9 cellular contexts compared by ENCODE assay signal in genomic region chr10:104300002-104300735, GRCh38. TPM values are rescaled to one million over a fixed set of nuclear protein-coding genes. Genes with fewer than 3 reads are reported as not detected.
DNase-seq lines count a peak whose midpoint lies in the region; ATAC-seq and TF ChIP-seq lines count a peak whose summit lies in the region.
"Had no signal": no experiment of that assay in that cellular context is flagged by ENCODE, and none has a peak within 500 bp of the region (broad histone marks: within the 10 kb centered on the region; RNA-seq: fewer than 3 reads in every experiment).

No MANE protein-coding gene starts in this region.

- H3K27ac ChIP-seq in layer of hippocampus (ENCODE audit: low read depth, low read length) = peak overlapping the region; percentile 23
- H3K27ac ChIP-seq in stomach = peak overlapping the region; percentile 39 to 87 (median 74)

- intact Hi-C loops in stomach (cut with DNase I; ENCODE audit: low total_unique reads) = no loop called here

- TF ChIP-seq EP300 in stomach (IDR thresholded peaks at IDR 0.05) = peak; percentile 77

- in situ Hi-C loops in astrocyte of the cerebellum (cut with HindIII; ENCODE audit: low sequenced_read_pairs) = loop anchor here (5.0 kb wide), 1 partner anchor 42 kb away; no protein-coding TSS in a partner anchor

- TF ChIP-seq CTCF in astrocyte of the cerebellum (IDR thresholded peaks at IDR 0.05; ENCODE audit: low read depth, low read length, missing control alignments) (no peak), stomach (IDR thresholded peaks at IDR 0.05) (no peak)

- peaks cover 0 to 42% (median 21%) of the 10 kb centered on the region in 4 donors for H3K4me1 ChIP-seq in stomach

- no peaks in the 10 kb centered on the region for H3K36me3 ChIP-seq in stomach

- no peak for ATAC-seq in HG02840 (IDR thresholded peaks at IDR 0.05; ENCODE audit: low FRiP score, unreplicated experiment)
- ATAC-seq: Panc1 had no signal

- H3K9me3 ChIP-seq in stomach = no peaks in the 10 kb centered on the region

- no peak for TF ChIP-seq POLR2A in stomach (IDR thresholded peaks at IDR 0.05)

- peak; percentile 38 for DNase-seq in HS-27A (ENCODE audit: low read depth)
- peak; percentile 96 for DNase-seq in astrocyte of the cerebellum (ENCODE audit: low read depth)
- DNase-seq in stomach = no peak
- DNase-seq in NCI-H1105 treated with DMSO at 0.1 percent for 48 hours (lab: John Stamatoyannopoulos, UW) = no peak
- DNase-seq in activated gamma-delta T cell treated with Interleukin-2 at 50 U/mL for 16 hours = no peak
- DNase-seq in NCI-H524 treated with DMSO at 0.1 percent for 48 hours (lab: John Stamatoyannopoulos, UW) = no peak

- H3K4me3 ChIP-seq in astrocyte of the cerebellum (ENCODE audit: low read depth, low read length) (no peak overlapping the region), stomach (no peak overlapping the region)

- WGBS in stomach, 5 donors = 72 to 84% (median 76%) methylated on average over 12 of the region's 12 CpGs

- no peaks in the 10 kb centered on the region for H3K27me3 ChIP-seq in layer of hippocampus (ENCODE audit: control insufficient read depth, insufficient read depth, low read length)
- H3K27me3 ChIP-seq in stomach = no peaks in the 10 kb centered on the region

RNA-seq across cellular contexts. Expression of gene GSTO2, which starts 31.2 kb away (rescaled TPM):
- total RNA-seq in stomach = 10 to 100 TPM in 1 of 5 donors, 1 to 10 TPM in 2, under 1 TPM in 2; under 0.01 to 13.4 (median 5.7) TPM
- 10 to 100 TPM; 22.1 to 26.6 (median 23.7) TPM for polyA plus RNA-seq in stomach

RNA-seq across cellular contexts. Expression of gene ITPRIP, which starts 38.1 kb away (rescaled TPM):
- total RNA-seq in stomach = 10 to 100 TPM in 2 of 5 donors, 1 to 10 TPM in 3; 1.7 to 13.5 (median 9.2) TPM
- polyA plus RNA-seq in stomach = 10 to 100 TPM in 1 of 3 donors, 1 to 10 TPM in 2; 2.9 to 12.3 (median 4.6) TPM

RNA-seq across cellular contexts. Expression of gene GSTO1, which starts 45.5 kb away (rescaled TPM):
- 10 to 100 TPM in 4 of 5 donors, 1 to 10 TPM in 1; 9.8 to 81.3 (median 40.8) TPM for total RNA-seq in stomach
- 100 to 1,000 TPM; 123 to 192 (median 159) TPM for polyA plus RNA-seq in stomach

RNA-seq across cellular contexts. Expression of gene CFAP58, which starts 53.5 kb away (rescaled TPM):
- under 1 TPM in 2 of 5 donors, not detected in 3; 0.18 to 0.58 TPM for total RNA-seq in stomach
- under 1 TPM; 0.12 to 0.31 (median 0.20) TPM for polyA plus RNA-seq in stomach

Comparison
In these comparisons a context has a peak if more than half of its experiments do, and no peak if none do; other contexts are left out.
1. DNase-seq: peak in HS-27A (single experiment) and astrocyte of the cerebellum (single experiment); none in stomach (single experiment), NCI-H1105 treated with DMSO at 0.1 percent for 48 hours (single experiment), activated gamma-delta T cell treated with Interleukin-2 at 50 U/mL for 16 hours (single experiment) and NCI-H524 treated with DMSO at 0.1 percent for 48 hours (single experiment).